ENCODE assay signal across 4 cellular contexts in the genomic region with DNA sequence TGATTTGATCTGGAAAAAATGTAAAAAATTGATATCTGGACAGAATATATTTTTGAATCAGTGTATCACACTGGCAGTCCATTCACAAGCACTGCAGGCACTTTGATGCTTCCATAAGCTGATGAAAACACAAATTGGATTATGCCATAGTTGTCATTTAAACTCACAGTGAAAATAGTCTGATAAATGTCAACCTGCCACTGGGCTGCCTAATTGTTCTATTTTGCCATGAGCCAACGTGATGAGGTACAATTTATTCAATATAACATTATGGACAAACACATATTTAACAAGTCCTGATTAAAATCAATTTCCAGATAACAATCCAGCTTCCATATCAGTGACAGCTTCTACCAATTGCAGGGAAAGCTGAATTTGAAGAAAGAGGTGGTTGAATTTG.
"Had no signal": no experiment of that assay in that cellular context is flagged by ENCODE, and none has a peak within 500 bp of the region (broad histone marks: within the 10 kb centered on the region; RNA-seq: fewer than 3 reads in every experiment).

No MANE protein-coding gene starts in this region.

- H3K4me3 Mint-ChIP-seq: GM23338, H9 had no signal

- H3K4me2 ChIP-seq: GM23338 had no signal

- ATAC-seq: GM23338 had no signal

- DNase-seq: H9, HCEC 1CT, IMR-90 had no signal

- H3K4me1 Mint-ChIP-seq: GM23338, H9 had no signal

- H3K4me3 ChIP-seq: GM23338 had no signal

- H3K27ac Mint-ChIP-seq: GM23338, H9 had no signal
